Comparison of ENCODE assay signal across 13 cellular contexts in genomic region chr4:14069871-14070270, GRCh38.
DNase-seq lines count a peak whose midpoint lies in the region; ATAC-seq and TF ChIP-seq lines count a peak whose summit lies in the region.
"Had no signal": no experiment of that assay in that cellular context is flagged by ENCODE, and none has a peak within 500 bp of the region (broad histone marks: within the 10 kb centered on the region; RNA-seq: fewer than 3 reads in every experiment).

No MANE protein-coding gene starts in this region.

- no peak overlapping the region for H3K9ac ChIP-seq in neural progenitor cell
- H3K9ac ChIP-seq: BLaER1 had no signal

- H3K79me2 ChIP-seq in GM23338 (replicated peaks; ENCODE audit: insufficient read depth) (no peaks in the 10 kb centered on the region), neural progenitor cell (ENCODE audit: low read depth) (no peaks in the 10 kb centered on the region)

- H3K4me1 Mint-ChIP-seq in GM23338 (peaks cover 18% of the 10 kb centered on the region), brain (peaks cover 9% of the 10 kb centered on the region), neural progenitor cell (peaks cover 56% of the 10 kb centered on the region)
- H3K4me1 Mint-ChIP-seq: CD8-positive, alpha-beta memory T cell had no signal

- no peak overlapping the region for H3K4me3 Mint-ChIP-seq in GM23338
- peak overlapping the region in 1 of 5 experiments; percentile 44 for H3K4me3 Mint-ChIP-seq in brain
- H3K4me3 Mint-ChIP-seq in neural progenitor cell = no peak overlapping the region
- H3K4me3 Mint-ChIP-seq: CD8-positive, alpha-beta memory T cell; HFFc6 had no signal

- H3K36me3 Mint-ChIP-seq in GM23338 (ENCODE audit: low read depth) = peaks cover 12% of the 10 kb centered on the region; the same call in 2 of the 3 replicates
- H3K36me3 Mint-ChIP-seq in brain = no peaks in the 10 kb centered on the region
- H3K36me3 Mint-ChIP-seq in neural progenitor cell = peaks cover 3% of the 10 kb centered on the region
- H3K36me3 Mint-ChIP-seq: CD8-positive, alpha-beta memory T cell had no signal

- no peak overlapping the region for H3K27ac ChIP-seq in GM23338 (ENCODE audit: low read depth)
- H3K27ac ChIP-seq in neural progenitor cell = no peak overlapping the region
- H3K27ac ChIP-seq: A549, BLaER1, HL-60 had no signal

- 0 out of 2 replicates have a peak, but pooled peaks cover 7% of the 10 kb centered on the region for H3K9me2 ChIP-seq in GM23338 (ENCODE audit: insufficient read depth)

- no peak overlapping the region for H3K4me2 ChIP-seq in GM23338
- H3K4me2 ChIP-seq in neural progenitor cell = peak overlapping the region; percentile 27
- H3K4me2 ChIP-seq: A549, BLaER1 had no signal

- H3K9me3 Mint-ChIP-seq in GM23338 = peaks cover 27% of the 10 kb centered on the region
- H3K9me3 Mint-ChIP-seq in brain = peaks cover 8 to 23% (median 13%) of the 10 kb centered on the region in 5 experiments
- peaks cover 29% of the 10 kb centered on the region for H3K9me3 Mint-ChIP-seq in neural progenitor cell

- TF ChIP-seq CTCF in GM23338 (conservative IDR thresholded peaks at IDR 0.05; ENCODE audit: low read depth in 2 of 2) = no peak
- TF ChIP-seq CTCF in brain (conservative IDR thresholded peaks at IDR 0.05) = no peak
- no peak for TF ChIP-seq CTCF in neural progenitor cell (IDR thresholded peaks at IDR 0.05)
- no peak for TF ChIP-seq CTCF in GM13977 (IDR thresholded peaks at IDR 0.05; ENCODE audit: extremely low read depth, insufficient read depth, missing control alignments)

- H4K20me1 ChIP-seq in GM23338 (replicated peaks; ENCODE audit: insufficient read depth) (no peaks in the 10 kb centered on the region), neural progenitor cell (ENCODE audit: low read depth) (no peaks in the 10 kb centered on the region)
- H4K20me1 ChIP-seq: BLaER1 had no signal

- H3K4me3 ChIP-seq in GM23338 = no peak overlapping the region
- no peak overlapping the region for H3K4me3 ChIP-seq in neural progenitor cell
- H3K4me3 ChIP-seq: A549, BLaER1 had no signal

- H3K27ac Mint-ChIP-seq in GM23338 (no peak overlapping the region), brain (peak overlapping the region in 4 of 5 experiments; percentile 5 to 57 (median 44)), neural progenitor cell (peak overlapping the region; percentile 85)
- H3K27ac Mint-ChIP-seq: CD8-positive, alpha-beta memory T cell; HFFc6 had no signal

- H3K27me3 Mint-ChIP-seq in GM23338 (ENCODE audit: insufficient read depth, low read depth, poor library complexity) (peaks cover 2% of the 10 kb centered on the region), brain (peaks cover 9% of the 10 kb centered on the region), neural progenitor cell (ENCODE audit: insufficient read depth, low read depth) (peaks cover 43% of the 10 kb centered on the region)

- no peaks in the 10 kb centered on the region for H3K9me3 ChIP-seq in neural progenitor cell (ENCODE audit: low read depth)
- H3K9me3 ChIP-seq: Caco-2 had no signal

- in situ Hi-C loops in GM13977 (cut with MboI; ENCODE audit: low pct_unique_long_range_greater_than_20kb, low sequenced_read_pairs, unreplicated experiment) = no loop called here

- H2AFZ ChIP-seq in GM23338 = peak overlapping the region; percentile 78; the same call in 1 of the 2 replicates
- peak overlapping the region; percentile 87 for H2AFZ ChIP-seq in neural progenitor cell (replicated peaks)

- H3K27me3 ChIP-seq in GM23338 (ENCODE audit: insufficient read depth) = no peaks in the 10 kb centered on the region
- no peaks in the 10 kb centered on the region for H3K27me3 ChIP-seq in neural progenitor cell
- H3K27me3 ChIP-seq: BLaER1 had no signal

- H3F3A ChIP-seq in GM23338 (replicated peaks; ENCODE audit: low read depth) = no peaks in the 10 kb centered on the region
- H3F3A ChIP-seq in neural progenitor cell (ENCODE audit: low read depth) = no peaks in the 10 kb centered on the region

- H3K4me1 ChIP-seq in GM23338 (ENCODE audit: insufficient read depth) (peaks cover 17% of the 10 kb centered on the region), neural progenitor cell (peaks cover 12% of the 10 kb centered on the region)
- H3K4me1 ChIP-seq: A549, BLaER1, Caco-2 had no signal

- H3K36me3 ChIP-seq in GM23338 (ENCODE audit: insufficient read depth) (0 out of 2 replicates have a peak, but pooled peaks cover 3% of the 10 kb centered on the region), neural progenitor cell (no peaks in the 10 kb centered on the region)

- no peak for ATAC-seq in GM23338
- ATAC-seq in HG03108 (IDR thresholded peaks at IDR 0.05; ENCODE audit: unreplicated experiment) = no peak
- ATAC-seq: A549 had no signal

- DNase-seq in GM23338 (ENCODE audit: low spot score) (no peak), neural progenitor cell (ENCODE audit: low spot score) (peak; percentile 19), superior temporal gyrus (ENCODE audit: extremely low spot score) (peak; percentile 16), GM13977 (ENCODE audit: low spot score) (no peak)
- DNase-seq: Caco-2; CD8-positive, alpha-beta memory T cell; HCEC 1CT; HFFc6 had no signal

TF ChIP-seq in GM23338, 12 proteins besides CTCF, POLR2A, EP300 and RAD21 (continues in another document):
- TF ChIP-seq EZH2phosphoT487 (IDR thresholded peaks at IDR 0.05; ENCODE audit: unreplicated experiment) (no peak), POLR2AphosphoS5 (IDR thresholded peaks at IDR 0.05; ENCODE audit: low read depth) (no peak), CREB1 (CRISPR knock-in tag; IDR thresholded peaks at IDR 0.05; ENCODE audit: low read depth) (no peak), ZNF114 (CRISPR knock-in tag; IDR thresholded peaks at IDR 0.05) (no peak), EZH2 (IDR thresholded peaks at IDR 0.05; ENCODE audit: low read depth, unreplicated experiment) (no peak), ZNF462 (CRISPR knock-in tag; IDR thresholded peaks at IDR 0.05) (no peak), NANOG (IDR thresholded peaks at IDR 0.05; ENCODE audit: borderline replicate concordance) (no peak)

Comparison
In these comparisons a context has a peak if more than half of its experiments do, and no peak if none do; other contexts are left out.
1. DNase-seq: peak in neural progenitor cell (single experiment) and superior temporal gyrus (single experiment); none in GM23338 (single experiment) and GM13977 (single experiment).